In genomic region chr17:41801374-41802062, GRCh38 we compare ENCODE assay signal across 8 cellular contexts. TPM values are rescaled to one million over a fixed set of nuclear protein-coding genes. Genes with fewer than 3 reads are reported as not detected.
DNase-seq lines count a peak whose midpoint lies in the region; ATAC-seq, FAIRE-seq and TF ChIP-seq lines count a peak whose summit lies in the region.

No MANE protein-coding gene starts in this region.

- peak overlapping the region; percentile 31 for H3K27ac ChIP-seq in lower lobe of right lung

- H3K9me3 ChIP-seq in lower lobe of right lung: no peaks in the 10 kb centered on the region

- intact Hi-C loops in lower lobe of right lung (cut with DNase I): no loop called here

- no peaks in the 10 kb centered on the region for H3K27me3 ChIP-seq in lower lobe of right lung (ENCODE audit: low read depth)

- H3K4me3 ChIP-seq in lower lobe of right lung: no peak overlapping the region

- peaks cover 10% of the 10 kb centered on the region for H3K4me1 ChIP-seq in lower lobe of right lung

- peak; percentile 96 for TF ChIP-seq CTCF in lower lobe of right lung (IDR thresholded peaks at IDR 0.05)

- ATAC-seq in lower lobe of right lung (peak; percentile 87 to 90), GM19395 (IDR thresholded peaks at IDR 0.05; ENCODE audit: unreplicated experiment) (no peak)

- TF ChIP-seq POLR2A in H54 (IDR thresholded peaks at IDR 0.05; ENCODE audit: low read depth, low read length): no peak

- FAIRE-seq in H54 (lab: Jason Lieb, UNC): no peak

- DNase-seq in AG08395 (ENCODE audit: low spot score): peak; percentile 81
- DNase-seq in H54 (ENCODE audit: insufficient read length, low spot score): peak; percentile 80
- DNase-seq in NCI-H460 (ENCODE audit: extremely low read depth, low read depth): peak; percentile 98
- DNase-seq in activated CD4-positive, alpha-beta T cell treated with anti-CD3 and anti-CD28 coated beads, Interleukin-2, amount 50 U/mL, for 24 hours (ENCODE audit: low read depth in 1 of 2, low spot score in 1 of 2): peak; percentile 61 to 63
- DNase-seq in ecto neural progenitor cell (ENCODE audit: low spot score): peak; percentile 93
- peak; percentile 87 for DNase-seq in lower lobe of right lung
- DNase-seq in stimulated activated CD4-positive, alpha-beta T cell treated with anti-CD3 and anti-CD28 coated beads, TNF-alpha, amount 100 ng/mL, for 48 hours (ENCODE audit: low read depth in 3 of 3): peak in 2 of 3 donors; percentile 51 to 76

- H3K36me3 ChIP-seq in lower lobe of right lung: no peaks in the 10 kb centered on the region

RNA-seq across cellular contexts. Expression of gene P3H4, which starts 10.2 kb away (rescaled TPM):
- 42.9 and 47.7 TPM in 2 replicates for total RNA-seq in NCI-H460 (2014; rRNA removed; shearing (Covaris generic))
- 72.6 and 110 TPM in 2 replicates for polyA plus RNA-seq in NCI-H460 (2014; cell fraction: nucleus; rRNA removed)
- 9.2 TPM for total RNA-seq in lower lobe of right lung

RNA-seq across cellular contexts. Expression of gene FKBP10, which starts 11.3 kb away (rescaled TPM):
- 264 and 267 TPM in 2 replicates for total RNA-seq in NCI-H460 (2014; rRNA removed; shearing (Covaris generic))
- 1,105 and 1,166 TPM in 2 replicates for polyA plus RNA-seq in NCI-H460 (2014; cell fraction: nucleus; rRNA removed)
- 27.4 TPM for total RNA-seq in lower lobe of right lung

RNA-seq across cellular contexts. Expression of gene JUP, which starts 15.0 kb away (rescaled TPM):
- 142 and 158 TPM in 2 replicates for total RNA-seq in NCI-H460 (2014; rRNA removed; shearing (Covaris generic))
- polyA plus RNA-seq in NCI-H460 (2014; cell fraction: nucleus; rRNA removed): 111 and 120 TPM in 2 replicates
- total RNA-seq in lower lobe of right lung: 92.5 TPM

RNA-seq across cellular contexts. Expression of gene NT5C3B, which starts 34.5 kb away (rescaled TPM):
- total RNA-seq in NCI-H460 (2014; rRNA removed; shearing (Covaris generic)): 103 and 119 TPM in 2 replicates
- 83.9 and 134 TPM in 2 replicates for polyA plus RNA-seq in NCI-H460 (2014; cell fraction: nucleus; rRNA removed)
- 32.0 TPM for total RNA-seq in lower lobe of right lung

RNA-seq across cellular contexts. Expression of gene KLHL10, which starts 36.1 kb away (rescaled TPM):
- total RNA-seq in NCI-H460 (2014; rRNA removed; shearing (Covaris generic)): 0.05 TPM in 1 of 2 replicates, not detected in the other
- 1.3 TPM in 1 of 2 replicates, not detected in the other for polyA plus RNA-seq in NCI-H460 (2014; cell fraction: nucleus; rRNA removed)
- total RNA-seq in lower lobe of right lung: 0.50 TPM
